Comparison of ENCODE assay signal across 1 cellular context in genomic region chr7:75962607-75963382, GRCh38.
TF ChIP-seq lines count a peak whose summit lies in the region.

No MANE protein-coding gene starts in this region.

TF ChIP-seq in HepG2, 621 proteins besides CTCF, POLR2A, EP300 and RAD21 (continued from another document and continues in another):
- no peak for TF ChIP-seq ZNF232 (CRISPR knock-in tag; IDR thresholded peaks at IDR 0.05; ENCODE audit: borderline replicate concordance)
- TF ChIP-seq ZNF710 (CRISPR knock-in tag; IDR thresholded peaks at IDR 0.05; ENCODE audit: borderline replicate concordance) = peak; percentile 42; the same call in 1 of the 2 replicates
- no peak for TF ChIP-seq FLYWCH1 (CRISPR knock-in tag; IDR thresholded peaks at IDR 0.05)
- TF ChIP-seq NFKBIZ (CRISPR knock-in tag; IDR thresholded peaks at IDR 0.05) = peak; percentile 40; the same call in 1 of the 2 replicates
- peak; percentile 77 for TF ChIP-seq ZNF362 (CRISPR knock-in tag; IDR thresholded peaks at IDR 0.05; ENCODE audit: borderline replicate concordance)
- TF ChIP-seq, protein P1, sequence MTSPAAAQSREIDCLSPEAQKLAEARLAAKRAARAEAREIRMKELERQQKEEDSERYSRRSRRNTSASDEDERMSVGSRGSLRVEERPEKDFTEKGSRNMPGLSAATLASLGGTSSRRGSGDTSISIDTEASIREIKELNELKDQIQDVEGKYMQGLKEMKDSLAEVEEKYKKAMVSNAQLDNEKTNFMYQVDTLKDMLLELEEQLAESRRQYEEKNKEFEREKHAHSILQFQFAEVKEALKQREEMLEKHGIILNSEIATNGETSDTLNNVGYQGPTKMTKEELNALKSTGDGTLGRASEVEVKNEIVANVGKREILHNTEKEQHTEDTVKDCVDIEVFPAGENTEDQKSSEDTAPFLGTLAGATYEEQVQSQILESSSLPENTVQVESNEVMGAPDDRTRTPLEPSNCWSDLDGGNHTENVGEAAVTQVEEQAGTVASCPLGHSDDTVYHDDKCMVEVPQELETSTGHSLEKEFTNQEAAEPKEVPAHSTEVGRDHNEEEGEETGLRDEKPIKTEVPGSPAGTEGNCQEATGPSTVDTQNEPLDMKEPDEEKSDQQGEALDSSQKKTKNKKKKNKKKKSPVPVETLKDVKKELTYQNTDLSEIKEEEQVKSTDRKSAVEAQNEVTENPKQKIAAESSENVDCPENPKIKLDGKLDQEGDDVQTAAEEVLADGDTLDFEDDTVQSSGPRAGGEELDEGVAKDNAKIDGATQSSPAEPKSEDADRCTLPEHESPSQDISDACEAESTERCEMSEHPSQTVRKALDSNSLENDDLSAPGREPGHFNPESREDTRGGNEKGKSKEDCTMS (CRISPR knock-in tag; conservative IDR thresholded peaks at IDR 0.05) = no peak
- peak; percentile 94 for TF ChIP-seq NCOA2 (CRISPR knock-in tag; IDR thresholded peaks at IDR 0.05)
- peak; percentile 64; the same call in 1 of the 2 replicates for TF ChIP-seq GFI1 (CRISPR knock-in tag; IDR thresholded peaks at IDR 0.05; ENCODE audit: borderline replicate concordance)
- peak; percentile 8 for TF ChIP-seq TEAD3 (CRISPR knock-in tag; optimal IDR thresholded peaks at IDR 0.05; ENCODE audit: borderline replicate concordance)
- TF ChIP-seq IRF1 (CRISPR knock-in tag; IDR thresholded peaks at IDR 0.05; ENCODE audit: low read depth) = no peak
- TF ChIP-seq ZNF605 (CRISPR knock-in tag; IDR thresholded peaks at IDR 0.05) = 0 out of 2 replicates have a peak, but pooled peaks have one; percentile 23
- TF ChIP-seq, protein P2, sequence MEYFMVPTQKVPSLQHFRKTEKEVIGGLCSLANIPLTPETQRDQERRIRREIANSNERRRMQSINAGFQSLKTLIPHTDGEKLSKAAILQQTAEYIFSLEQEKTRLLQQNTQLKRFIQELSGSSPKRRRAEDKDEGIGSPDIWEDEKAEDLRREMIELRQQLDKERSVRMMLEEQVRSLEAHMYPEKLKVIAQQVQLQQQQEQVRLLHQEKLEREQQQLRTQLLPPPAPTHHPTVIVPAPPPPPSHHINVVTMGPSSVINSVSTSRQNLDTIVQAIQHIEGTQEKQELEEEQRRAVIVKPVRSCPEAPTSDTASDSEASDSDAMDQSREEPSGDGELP (IDR thresholded peaks at IDR 0.05; ENCODE audit: borderline replicate concordance, low read depth) = peak; percentile 69; the same call in 1 of the 2 replicates
- TF ChIP-seq RXRB (CRISPR knock-in tag; IDR thresholded peaks at IDR 0.05; ENCODE audit: borderline replicate concordance) = peak; percentile 81
- TF ChIP-seq MED13 (CRISPR knock-in tag; IDR thresholded peaks at IDR 0.05) = peak; percentile 78
- peak; percentile 87 for TF ChIP-seq PHF21A (CRISPR knock-in tag; IDR thresholded peaks at IDR 0.05)
- TF ChIP-seq, protein P3, sequence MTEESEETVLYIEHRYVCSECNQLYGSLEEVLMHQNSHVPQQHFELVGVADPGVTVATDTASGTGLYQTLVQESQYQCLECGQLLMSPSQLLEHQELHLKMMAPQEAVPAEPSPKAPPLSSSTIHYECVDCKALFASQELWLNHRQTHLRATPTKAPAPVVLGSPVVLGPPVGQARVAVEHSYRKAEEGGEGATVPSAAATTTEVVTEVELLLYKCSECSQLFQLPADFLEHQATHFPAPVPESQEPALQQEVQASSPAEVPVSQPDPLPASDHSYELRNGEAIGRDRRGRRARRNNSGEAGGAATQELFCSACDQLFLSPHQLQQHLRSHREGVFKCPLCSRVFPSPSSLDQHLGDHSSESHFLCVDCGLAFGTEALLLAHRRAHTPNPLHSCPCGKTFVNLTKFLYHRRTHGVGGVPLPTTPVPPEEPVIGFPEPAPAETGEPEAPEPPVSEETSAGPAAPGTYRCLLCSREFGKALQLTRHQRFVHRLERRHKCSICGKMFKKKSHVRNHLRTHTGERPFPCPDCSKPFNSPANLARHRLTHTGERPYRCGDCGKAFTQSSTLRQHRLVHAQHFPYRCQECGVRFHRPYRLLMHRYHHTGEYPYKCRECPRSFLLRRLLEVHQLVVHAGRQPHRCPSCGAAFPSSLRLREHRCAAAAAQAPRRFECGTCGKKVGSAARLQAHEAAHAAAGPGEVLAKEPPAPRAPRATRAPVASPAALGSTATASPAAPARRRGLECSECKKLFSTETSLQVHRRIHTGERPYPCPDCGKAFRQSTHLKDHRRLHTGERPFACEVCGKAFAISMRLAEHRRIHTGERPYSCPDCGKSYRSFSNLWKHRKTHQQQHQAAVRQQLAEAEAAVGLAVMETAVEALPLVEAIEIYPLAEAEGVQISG (CRISPR knock-in tag; IDR thresholded peaks at IDR 0.05) = peak; percentile 53; the same call in 1 of the 2 replicates
- TF ChIP-seq GTF2F1 (IDR thresholded peaks at IDR 0.05; ENCODE audit: low read length) = no peak
- TF ChIP-seq, protein P4, sequence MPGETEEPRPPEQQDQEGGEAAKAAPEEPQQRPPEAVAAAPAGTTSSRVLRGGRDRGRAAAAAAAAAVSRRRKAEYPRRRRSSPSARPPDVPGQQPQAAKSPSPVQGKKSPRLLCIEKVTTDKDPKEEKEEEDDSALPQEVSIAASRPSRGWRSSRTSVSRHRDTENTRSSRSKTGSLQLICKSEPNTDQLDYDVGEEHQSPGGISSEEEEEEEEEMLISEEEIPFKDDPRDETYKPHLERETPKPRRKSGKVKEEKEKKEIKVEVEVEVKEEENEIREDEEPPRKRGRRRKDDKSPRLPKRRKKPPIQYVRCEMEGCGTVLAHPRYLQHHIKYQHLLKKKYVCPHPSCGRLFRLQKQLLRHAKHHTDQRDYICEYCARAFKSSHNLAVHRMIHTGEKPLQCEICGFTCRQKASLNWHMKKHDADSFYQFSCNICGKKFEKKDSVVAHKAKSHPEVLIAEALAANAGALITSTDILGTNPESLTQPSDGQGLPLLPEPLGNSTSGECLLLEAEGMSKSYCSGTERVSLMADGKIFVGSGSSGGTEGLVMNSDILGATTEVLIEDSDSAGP (CRISPR knock-in tag; IDR thresholded peaks at IDR 0.05; ENCODE audit: borderline replicate concordance) = peak; percentile 83
- TF ChIP-seq ZNF501 (CRISPR knock-in tag; IDR thresholded peaks at IDR 0.05) = peak; percentile 66; the same call in 1 of the 2 replicates
- TF ChIP-seq MEIS1 (CRISPR knock-in tag; IDR thresholded peaks at IDR 0.05; ENCODE audit: borderline replicate concordance) = peak; percentile 72; the same call in 1 of the 2 replicates
- TF ChIP-seq, protein P5, sequence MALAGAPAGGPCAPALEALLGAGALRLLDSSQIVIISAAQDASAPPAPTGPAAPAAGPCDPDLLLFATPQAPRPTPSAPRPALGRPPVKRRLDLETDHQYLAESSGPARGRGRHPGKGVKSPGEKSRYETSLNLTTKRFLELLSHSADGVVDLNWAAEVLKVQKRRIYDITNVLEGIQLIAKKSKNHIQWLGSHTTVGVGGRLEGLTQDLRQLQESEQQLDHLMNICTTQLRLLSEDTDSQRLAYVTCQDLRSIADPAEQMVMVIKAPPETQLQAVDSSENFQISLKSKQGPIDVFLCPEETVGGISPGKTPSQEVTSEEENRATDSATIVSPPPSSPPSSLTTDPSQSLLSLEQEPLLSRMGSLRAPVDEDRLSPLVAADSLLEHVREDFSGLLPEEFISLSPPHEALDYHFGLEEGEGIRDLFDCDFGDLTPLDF (CRISPR knock-in tag; IDR thresholded peaks at IDR 0.05) = 0 out of 2 replicates have a peak, but pooled peaks have one; percentile 49
- TF ChIP-seq, protein P6, sequence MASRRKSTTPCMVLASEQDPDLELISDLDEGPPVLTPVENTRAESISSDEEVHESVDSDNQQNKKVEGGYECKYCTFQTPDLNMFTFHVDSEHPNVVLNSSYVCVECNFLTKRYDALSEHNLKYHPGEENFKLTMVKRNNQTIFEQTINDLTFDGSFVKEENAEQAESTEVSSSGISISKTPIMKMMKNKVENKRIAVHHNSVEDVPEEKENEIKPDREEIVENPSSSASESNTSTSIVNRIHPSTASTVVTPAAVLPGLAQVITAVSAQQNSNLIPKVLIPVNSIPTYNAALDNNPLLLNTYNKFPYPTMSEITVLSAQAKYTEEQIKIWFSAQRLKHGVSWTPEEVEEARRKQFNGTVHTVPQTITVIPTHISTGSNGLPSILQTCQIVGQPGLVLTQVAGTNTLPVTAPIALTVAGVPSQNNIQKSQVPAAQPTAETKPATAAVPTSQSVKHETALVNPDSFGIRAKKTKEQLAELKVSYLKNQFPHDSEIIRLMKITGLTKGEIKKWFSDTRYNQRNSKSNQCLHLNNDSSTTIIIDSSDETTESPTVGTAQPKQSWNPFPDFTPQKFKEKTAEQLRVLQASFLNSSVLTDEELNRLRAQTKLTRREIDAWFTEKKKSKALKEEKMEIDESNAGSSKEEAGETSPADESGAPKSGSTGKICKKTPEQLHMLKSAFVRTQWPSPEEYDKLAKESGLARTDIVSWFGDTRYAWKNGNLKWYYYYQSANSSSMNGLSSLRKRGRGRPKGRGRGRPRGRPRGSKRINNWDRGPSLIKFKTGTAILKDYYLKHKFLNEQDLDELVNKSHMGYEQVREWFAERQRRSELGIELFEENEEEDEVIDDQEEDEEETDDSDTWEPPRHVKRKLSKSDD (CRISPR knock-in tag; IDR thresholded peaks at IDR 0.05; ENCODE audit: low read depth) = peak; percentile 59; the same call in 1 of the 2 replicates
- TF ChIP-seq ZNF687 (CRISPR knock-in tag; IDR thresholded peaks at IDR 0.05) = peak; percentile 87
- peak; percentile 18; the same call in 1 of the 2 replicates for TF ChIP-seq ZNF878 (CRISPR knock-in tag; IDR thresholded peaks at IDR 0.05)
- no peak for TF ChIP-seq TMF1 (CRISPR knock-in tag; IDR thresholded peaks at IDR 0.05; ENCODE audit: low read depth)
- peak; percentile 94 for TF ChIP-seq PAXIP1 (CRISPR knock-in tag; conservative IDR thresholded peaks at IDR 0.05)
